Comparison of ENCODE assay signal across 1 cellular context in the genomic region with DNA sequence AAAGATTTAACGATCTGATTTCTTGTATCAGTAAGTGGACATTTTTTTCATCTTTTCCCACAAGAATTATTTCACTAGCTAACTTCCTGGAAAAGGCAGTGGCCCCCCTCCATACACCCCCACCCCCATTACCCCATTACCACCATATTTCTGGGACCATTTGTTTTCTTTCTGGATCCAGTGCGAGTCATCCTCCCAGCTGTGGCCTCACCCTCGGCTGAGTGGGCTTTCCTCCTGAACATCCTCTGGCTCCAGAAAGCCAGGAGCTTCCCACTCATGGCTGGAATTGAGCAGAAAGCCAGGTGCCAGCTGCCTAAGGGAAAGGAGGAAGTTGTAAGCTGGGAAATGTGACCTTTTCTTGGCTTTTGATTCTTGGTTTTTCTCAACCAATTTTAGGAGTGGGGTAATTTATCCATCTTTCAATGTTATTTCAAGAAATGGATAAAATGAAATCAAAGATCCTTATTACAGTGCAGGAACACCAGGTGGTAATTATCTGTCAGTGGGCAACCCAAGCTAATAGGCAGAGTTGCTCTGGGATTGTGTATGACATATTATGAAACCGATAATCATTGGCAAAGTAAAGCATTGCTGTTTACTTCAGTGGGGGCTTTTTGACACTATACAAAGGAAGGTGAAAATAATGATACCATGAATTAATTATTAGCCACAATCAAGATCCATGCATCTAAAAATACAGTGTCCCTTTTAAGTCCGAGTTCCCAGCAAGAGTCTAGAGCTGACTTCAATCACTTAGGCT.
TF ChIP-seq lines count a peak whose summit lies in the region.

No MANE protein-coding gene starts in this region.

TF ChIP-seq in GM12878, 131 proteins besides CTCF, POLR2A, EP300 and RAD21 (continued from another document):
- TF ChIP-seq, protein P1, sequence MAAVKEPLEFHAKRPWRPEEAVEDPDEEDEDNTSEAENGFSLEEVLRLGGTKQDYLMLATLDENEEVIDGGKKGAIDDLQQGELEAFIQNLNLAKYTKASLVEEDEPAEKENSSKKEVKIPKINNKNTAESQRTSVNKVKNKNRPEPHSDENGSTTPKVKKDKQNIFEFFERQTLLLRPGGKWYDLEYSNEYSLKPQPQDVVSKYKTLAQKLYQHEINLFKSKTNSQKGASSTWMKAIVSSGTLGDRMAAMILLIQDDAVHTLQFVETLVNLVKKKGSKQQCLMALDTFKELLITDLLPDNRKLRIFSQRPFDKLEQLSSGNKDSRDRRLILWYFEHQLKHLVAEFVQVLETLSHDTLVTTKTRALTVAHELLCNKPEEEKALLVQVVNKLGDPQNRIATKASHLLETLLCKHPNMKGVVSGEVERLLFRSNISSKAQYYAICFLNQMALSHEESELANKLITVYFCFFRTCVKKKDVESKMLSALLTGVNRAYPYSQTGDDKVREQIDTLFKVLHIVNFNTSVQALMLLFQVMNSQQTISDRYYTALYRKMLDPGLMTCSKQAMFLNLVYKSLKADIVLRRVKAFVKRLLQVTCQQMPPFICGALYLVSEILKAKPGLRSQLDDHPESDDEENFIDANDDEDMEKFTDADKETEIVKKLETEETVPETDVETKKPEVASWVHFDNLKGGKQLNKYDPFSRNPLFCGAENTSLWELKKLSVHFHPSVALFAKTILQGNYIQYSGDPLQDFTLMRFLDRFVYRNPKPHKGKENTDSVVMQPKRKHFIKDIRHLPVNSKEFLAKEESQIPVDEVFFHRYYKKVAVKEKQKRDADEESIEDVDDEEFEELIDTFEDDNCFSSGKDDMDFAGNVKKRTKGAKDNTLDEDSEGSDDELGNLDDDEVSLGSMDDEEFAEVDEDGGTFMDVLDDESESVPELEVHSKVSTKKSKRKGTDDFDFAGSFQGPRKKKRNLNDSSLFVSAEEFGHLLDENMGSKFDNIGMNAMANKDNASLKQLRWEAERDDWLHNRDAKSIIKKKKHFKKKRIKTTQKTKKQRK (IDR thresholded peaks at IDR 0.05; ENCODE audit: low read depth, low read length): no peak
- TF ChIP-seq TAF1 (IDR thresholded peaks at IDR 0.05; ENCODE audit: borderline replicate concordance, low read depth, low read length): no peak
- TF ChIP-seq, protein P2, sequence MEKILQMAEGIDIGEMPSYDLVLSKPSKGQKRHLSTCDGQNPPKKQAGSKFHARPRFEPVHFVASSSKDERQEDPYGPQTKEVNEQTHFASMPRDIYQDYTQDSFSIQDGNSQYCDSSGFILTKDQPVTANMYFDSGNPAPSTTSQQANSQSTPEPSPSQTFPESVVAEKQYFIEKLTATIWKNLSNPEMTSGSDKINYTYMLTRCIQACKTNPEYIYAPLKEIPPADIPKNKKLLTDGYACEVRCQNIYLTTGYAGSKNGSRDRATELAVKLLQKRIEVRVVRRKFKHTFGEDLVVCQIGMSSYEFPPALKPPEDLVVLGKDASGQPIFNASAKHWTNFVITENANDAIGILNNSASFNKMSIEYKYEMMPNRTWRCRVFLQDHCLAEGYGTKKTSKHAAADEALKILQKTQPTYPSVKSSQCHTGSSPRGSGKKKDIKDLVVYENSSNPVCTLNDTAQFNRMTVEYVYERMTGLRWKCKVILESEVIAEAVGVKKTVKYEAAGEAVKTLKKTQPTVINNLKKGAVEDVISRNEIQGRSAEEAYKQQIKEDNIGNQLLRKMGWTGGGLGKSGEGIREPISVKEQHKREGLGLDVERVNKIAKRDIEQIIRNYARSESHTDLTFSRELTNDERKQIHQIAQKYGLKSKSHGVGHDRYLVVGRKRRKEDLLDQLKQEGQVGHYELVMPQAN (conservative IDR thresholded peaks at IDR 0.05): no peak
- no peak for TF ChIP-seq MTA2 (IDR thresholded peaks at IDR 0.05; ENCODE audit: low read depth)
- TF ChIP-seq ZNF384 (IDR thresholded peaks at IDR 0.05; ENCODE audit: borderline replicate concordance, low read depth, low read length): no peak
